Comparison of ENCODE assay signal across 1 cellular context in the genomic region with DNA sequence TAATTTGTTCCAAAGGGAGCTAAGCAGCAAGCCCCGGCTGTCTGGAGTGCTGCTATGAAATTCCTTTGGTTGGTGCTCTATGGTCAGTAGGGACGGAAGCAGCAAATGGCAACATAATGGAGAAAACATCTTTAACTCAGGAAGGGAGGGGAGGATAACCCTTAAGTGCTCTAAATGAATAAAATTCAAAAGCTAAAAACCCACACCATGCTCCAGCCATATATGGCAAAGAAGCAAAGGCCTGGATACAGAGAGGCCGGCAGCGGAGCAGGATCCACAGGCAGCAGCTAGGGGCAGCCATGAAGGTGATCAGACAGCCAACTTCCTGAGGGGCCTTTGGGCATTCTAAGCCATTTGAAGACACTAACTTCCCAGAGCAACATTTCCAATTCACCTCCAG.
TF ChIP-seq lines count a peak whose summit lies in the region.

No MANE protein-coding gene starts in this region.

TF ChIP-seq in GM23338, 12 proteins besides CTCF, POLR2A, EP300 and RAD21 (continued from another document):
- TF ChIP-seq, protein P1, sequence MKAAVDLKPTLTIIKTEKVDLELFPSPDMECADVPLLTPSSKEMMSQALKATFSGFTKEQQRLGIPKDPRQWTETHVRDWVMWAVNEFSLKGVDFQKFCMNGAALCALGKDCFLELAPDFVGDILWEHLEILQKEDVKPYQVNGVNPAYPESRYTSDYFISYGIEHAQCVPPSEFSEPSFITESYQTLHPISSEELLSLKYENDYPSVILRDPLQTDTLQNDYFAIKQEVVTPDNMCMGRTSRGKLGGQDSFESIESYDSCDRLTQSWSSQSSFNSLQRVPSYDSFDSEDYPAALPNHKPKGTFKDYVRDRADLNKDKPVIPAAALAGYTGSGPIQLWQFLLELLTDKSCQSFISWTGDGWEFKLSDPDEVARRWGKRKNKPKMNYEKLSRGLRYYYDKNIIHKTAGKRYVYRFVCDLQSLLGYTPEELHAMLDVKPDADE (IDR thresholded peaks at IDR 0.05), result no peak
- TF ChIP-seq NANOG (IDR thresholded peaks at IDR 0.05; ENCODE audit: borderline replicate concordance), result peak; percentile 35; the same call in 1 of the 2 replicates
- no peak for TF ChIP-seq CREB1 (CRISPR knock-in tag; IDR thresholded peaks at IDR 0.05; ENCODE audit: low read depth)
- TF ChIP-seq EZH2 (IDR thresholded peaks at IDR 0.05; ENCODE audit: low read depth, unreplicated experiment), result no peak
- peak; percentile 48 for TF ChIP-seq POLR2AphosphoS5 (IDR thresholded peaks at IDR 0.05; ENCODE audit: low read depth)
- TF ChIP-seq REST (IDR thresholded peaks at IDR 0.05; ENCODE audit: unreplicated experiment), result no peak
- no peak for TF ChIP-seq EZH2phosphoT487 (IDR thresholded peaks at IDR 0.05; ENCODE audit: unreplicated experiment)
- TF ChIP-seq, protein P2, sequence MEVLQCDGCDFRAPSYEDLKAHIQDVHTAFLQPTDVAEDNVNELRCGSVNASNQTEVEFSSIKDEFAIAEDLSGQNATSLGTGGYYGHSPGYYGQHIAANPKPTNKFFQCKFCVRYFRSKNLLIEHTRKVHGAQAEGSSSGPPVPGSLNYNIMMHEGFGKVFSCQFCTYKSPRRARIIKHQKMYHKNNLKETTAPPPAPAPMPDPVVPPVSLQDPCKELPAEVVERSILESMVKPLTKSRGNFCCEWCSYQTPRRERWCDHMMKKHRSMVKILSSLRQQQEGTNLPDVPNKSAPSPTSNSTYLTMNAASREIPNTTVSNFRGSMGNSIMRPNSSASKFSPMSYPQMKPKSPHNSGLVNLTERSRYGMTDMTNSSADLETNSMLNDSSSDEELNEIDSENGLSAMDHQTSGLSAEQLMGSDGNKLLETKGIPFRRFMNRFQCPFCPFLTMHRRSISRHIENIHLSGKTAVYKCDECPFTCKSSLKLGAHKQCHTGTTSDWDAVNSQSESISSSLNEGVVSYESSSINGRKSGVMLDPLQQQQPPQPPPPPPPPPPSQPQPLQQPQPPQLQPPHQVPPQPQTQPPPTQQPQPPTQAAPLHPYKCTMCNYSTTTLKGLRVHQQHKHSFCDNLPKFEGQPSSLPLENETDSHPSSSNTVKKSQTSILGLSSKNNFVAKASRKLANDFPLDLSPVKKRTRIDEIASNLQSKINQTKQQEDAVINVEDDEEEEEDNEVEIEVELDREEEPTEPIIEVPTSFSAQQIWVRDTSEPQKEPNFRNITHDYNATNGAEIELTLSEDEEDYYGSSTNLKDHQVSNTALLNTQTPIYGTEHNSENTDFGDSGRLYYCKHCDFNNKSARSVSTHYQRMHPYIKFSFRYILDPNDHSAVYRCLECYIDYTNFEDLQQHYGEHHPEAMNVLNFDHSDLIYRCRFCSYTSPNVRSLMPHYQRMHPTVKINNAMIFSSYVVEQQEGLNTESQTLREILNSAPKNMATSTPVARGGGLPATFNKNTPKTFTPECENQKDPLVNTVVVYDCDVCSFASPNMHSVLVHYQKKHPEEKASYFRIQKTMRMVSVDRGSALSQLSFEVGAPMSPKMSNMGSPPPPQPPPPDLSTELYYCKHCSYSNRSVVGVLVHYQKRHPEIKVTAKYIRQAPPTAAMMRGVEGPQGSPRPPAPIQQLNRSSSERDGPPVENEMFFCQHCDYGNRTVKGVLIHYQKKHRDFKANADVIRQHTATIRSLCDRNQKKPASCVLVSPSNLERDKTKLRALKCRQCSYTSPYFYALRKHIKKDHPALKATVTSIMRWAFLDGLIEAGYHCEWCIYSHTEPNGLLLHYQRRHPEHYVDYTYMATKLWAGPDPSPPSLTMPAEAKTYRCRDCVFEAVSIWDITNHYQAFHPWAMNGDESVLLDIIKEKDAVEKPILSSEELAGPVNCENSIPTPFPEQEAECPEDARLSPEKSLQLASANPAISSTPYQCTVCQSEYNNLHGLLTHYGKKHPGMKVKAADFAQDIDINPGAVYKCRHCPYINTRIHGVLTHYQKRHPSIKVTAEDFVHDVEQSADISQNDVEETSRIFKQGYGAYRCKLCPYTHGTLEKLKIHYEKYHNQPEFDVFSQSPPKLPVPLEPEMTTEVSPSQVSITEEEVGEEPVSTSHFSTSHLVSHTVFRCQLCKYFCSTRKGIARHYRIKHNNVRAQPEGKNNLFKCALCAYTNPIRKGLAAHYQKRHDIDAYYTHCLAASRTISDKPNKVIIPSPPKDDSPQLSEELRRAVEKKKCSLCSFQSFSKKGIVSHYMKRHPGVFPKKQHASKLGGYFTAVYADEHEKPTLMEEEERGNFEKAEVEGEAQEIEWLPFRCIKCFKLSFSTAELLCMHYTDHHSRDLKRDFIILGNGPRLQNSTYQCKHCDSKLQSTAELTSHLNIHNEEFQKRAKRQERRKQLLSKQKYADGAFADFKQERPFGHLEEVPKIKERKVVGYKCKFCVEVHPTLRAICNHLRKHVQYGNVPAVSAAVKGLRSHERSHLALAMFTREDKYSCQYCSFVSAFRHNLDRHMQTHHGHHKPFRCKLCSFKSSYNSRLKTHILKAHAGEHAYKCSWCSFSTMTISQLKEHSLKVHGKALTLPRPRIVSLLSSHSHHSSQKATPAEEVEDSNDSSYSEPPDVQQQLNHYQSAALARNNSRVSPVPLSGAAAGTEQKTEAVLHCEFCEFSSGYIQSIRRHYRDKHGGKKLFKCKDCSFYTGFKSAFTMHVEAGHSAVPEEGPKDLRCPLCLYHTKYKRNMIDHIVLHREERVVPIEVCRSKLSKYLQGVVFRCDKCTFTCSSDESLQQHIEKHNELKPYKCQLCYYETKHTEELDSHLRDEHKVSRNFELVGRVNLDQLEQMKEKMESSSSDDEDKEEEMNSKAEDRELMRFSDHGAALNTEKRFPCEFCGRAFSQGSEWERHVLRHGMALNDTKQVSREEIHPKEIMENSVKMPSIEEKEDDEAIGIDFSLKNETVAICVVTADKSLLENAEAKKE (CRISPR knock-in tag; IDR thresholded peaks at IDR 0.05), result no peak
TF ChIP-seq in GM23338: peak in this region for 2.
